In the genomic region with DNA sequence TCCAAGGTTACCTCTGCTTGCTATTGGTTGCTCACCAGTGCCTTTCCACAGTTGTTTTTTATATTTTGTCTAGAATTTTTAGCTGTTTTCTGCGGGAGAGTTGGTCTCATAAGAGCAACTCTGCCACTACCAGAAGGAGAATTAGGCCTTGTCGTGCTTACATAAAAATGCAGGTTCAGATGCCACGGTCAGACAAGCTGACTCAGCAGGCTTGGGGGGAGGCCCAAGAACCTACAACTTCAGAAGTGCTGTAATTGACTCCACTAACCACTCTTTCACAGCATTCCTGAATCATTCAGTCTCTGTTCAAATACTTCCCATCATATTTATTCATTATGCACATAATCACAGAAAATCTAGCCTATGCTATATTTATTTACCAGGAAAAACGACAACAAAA, we compare ENCODE assay signal across 28 cellular contexts.
"Had no signal": no experiment of that assay in that cellular context is flagged by ENCODE, and none has a peak within 500 bp of the region (broad histone marks: within the 10 kb centered on the region; RNA-seq: fewer than 3 reads in every experiment).

No MANE protein-coding gene starts in this region.

- H3K27ac Mint-ChIP-seq: immature natural killer cell; mesothelial cell of epicardium; natural killer cell; nephron progenitor cell; neural progenitor cell; progenitor cell of endocrine pancreas; stimulated activated naive B cell treated with anti-CD40 and anti-IgM and Interleukin-4, amounts not matched to agents 10 μg/mL and 1 μg/mL and 100 μg/mL, for 72 hours; stimulated activated naive CD8-positive, alpha-beta T cell treated with anti-CD3 and anti-CD28 coated beads, Interleukin-15, amount 100 ng/mL, for 72 hours had no signal

- H3K4me2 ChIP-seq: neural progenitor cell had no signal

- H3K4me1 Mint-ChIP-seq: immature natural killer cell, mesothelial cell of epicardium, natural killer cell, nephron progenitor cell, neural progenitor cell had no signal

- H3K9me3 ChIP-seq: left ventricle myocardium inferior, neutrophil, ovary, right atrium auricular region, transverse colon, upper lobe of right lung had no signal

- FAIRE-seq: urothelium cell line had no signal

- H3K9me3 Mint-ChIP-seq: immature natural killer cell; mesothelial cell of epicardium; naive B cell; natural killer cell; nephron progenitor cell; neural progenitor cell; stimulated activated naive B cell treated with anti-CD40 and anti-IgM and Interleukin-4, amounts not matched to agents 10 μg/mL and 1 μg/mL and 100 μg/mL, for 72 hours; stimulated activated naive CD8-positive, alpha-beta T cell treated with anti-CD3 and anti-CD28 coated beads, Interleukin-15, amount 100 ng/mL, for 72 hours had no signal

- H3K4me1 ChIP-seq: left ventricle myocardium inferior, neural progenitor cell, right atrium auricular region, upper lobe of right lung had no signal

- H3K27me3 ChIP-seq: neural progenitor cell, neutrophil, ovary, right atrium auricular region, transverse colon, upper lobe of right lung had no signal

- H3K9ac ChIP-seq: neural progenitor cell had no signal

- H3K4me3 ChIP-seq: left ventricle myocardium inferior, lung, neural progenitor cell, ovary, right atrium auricular region, skin epidermis, transverse colon, upper lobe of right lung had no signal

- H3K27ac ChIP-seq: left ventricle myocardium inferior, neural progenitor cell, neutrophil, ovary, right atrium auricular region, skin epidermis, transverse colon, upper lobe of right lung had no signal

- DNase-seq: hypothalamus; immature natural killer cell; islet precursor cell; left ventricle myocardium inferior; mesendoderm; naive B cell; natural killer cell; nephron progenitor cell; occipital lobe; ovary; stimulated activated CD4-positive, alpha-beta T cell treated with anti-CD3 and anti-CD28 coated beads, Interleukin-12 subunit alpha, Interleukin-12 subunit beta, amount 100 ng/mL, for 4 hours; stimulated activated CD4-positive, alpha-beta T cell treated with anti-CD3 and anti-CD28 coated beads, Interleukin-15, amount 100 ng/mL, for 24 hours; stimulated activated CD4-positive, alpha-beta T cell treated with anti-CD3 and anti-CD28 coated beads, Interleukin-2, amount 100 ng/mL, for 24 hours; stimulated activated CD4-positive, alpha-beta T cell treated with anti-CD3 and anti-CD28 coated beads, Interleukin-4, amount 100 ng/mL, for 1 hour; stimulated activated naive B cell treated with anti-CD40 and anti-IgM and Interleukin-4, amounts not matched to agents 10 μg/mL and 1 μg/mL and 100 μg/mL, for 72 hours; stimulated activated naive CD8-positive, alpha-beta T cell treated with anti-CD3 and anti-CD28 coated beads, Interleukin-15, amount 100 ng/mL, for 72 hours; substantia nigra; transverse colon; upper lobe of right lung had no signal

- ATAC-seq: natural killer cell; sciatic nerve; stimulated activated naive B cell treated with anti-CD40 and anti-IgM and Interleukin-4, amounts not matched to agents 10 μg/mL and 1 μg/mL and 100 μg/mL, for 72 hours; stimulated activated naive CD8-positive, alpha-beta T cell treated with anti-CD3 and anti-CD28 coated beads, Interleukin-15, amount 100 ng/mL, for 72 hours; upper lobe of right lung had no signal

- H2AFZ ChIP-seq: neural progenitor cell had no signal

- H3K27me3 Mint-ChIP-seq: naive B cell; progenitor cell of endocrine pancreas; stimulated activated naive B cell treated with anti-CD40 and anti-IgM and Interleukin-4, amounts not matched to agents 10 μg/mL and 1 μg/mL and 100 μg/mL, for 72 hours; stimulated activated naive CD8-positive, alpha-beta T cell treated with anti-CD3 and anti-CD28 coated beads, Interleukin-15, amount 100 ng/mL, for 72 hours had no signal

- H3K36me3 ChIP-seq: ovary had no signal

- H3K4me3 Mint-ChIP-seq: immature natural killer cell; mesothelial cell of epicardium; naive B cell; natural killer cell; nephron progenitor cell; neural progenitor cell; stimulated activated naive B cell treated with anti-CD40 and anti-IgM and Interleukin-4, amounts not matched to agents 10 μg/mL and 1 μg/mL and 100 μg/mL, for 72 hours; stimulated activated naive CD8-positive, alpha-beta T cell treated with anti-CD3 and anti-CD28 coated beads, Interleukin-15, amount 100 ng/mL, for 72 hours had no signal
